In the genomic region with DNA sequence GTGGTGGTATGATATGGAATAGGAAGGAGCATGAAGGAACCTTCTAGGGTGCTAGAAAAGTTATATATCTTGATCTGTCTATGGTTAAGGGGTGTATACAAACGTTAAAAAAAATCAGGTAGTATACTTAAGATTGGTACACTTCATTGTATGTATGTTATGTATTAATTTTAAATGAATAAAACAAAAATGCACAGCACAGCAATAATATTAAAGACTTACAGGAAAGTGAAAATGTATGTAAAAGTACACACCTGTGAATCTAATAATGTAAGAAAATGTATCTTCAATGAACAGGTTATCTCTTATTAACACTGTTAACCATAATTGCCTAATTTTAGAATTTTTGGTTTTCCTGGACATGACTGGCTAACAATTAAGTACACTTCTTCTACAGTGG, we compare ENCODE assay signal across 3 cellular contexts.
A peak's percentile ranks its signal among the peaks of the same experiment; 100 is the strongest.
TF ChIP-seq lines count a peak whose summit lies in the region.

No MANE protein-coding gene starts in this region.

TF ChIP-seq in A549, 52 proteins besides CTCF, POLR2A, EP300 and RAD21:
- TF ChIP-seq, protein P1, sequence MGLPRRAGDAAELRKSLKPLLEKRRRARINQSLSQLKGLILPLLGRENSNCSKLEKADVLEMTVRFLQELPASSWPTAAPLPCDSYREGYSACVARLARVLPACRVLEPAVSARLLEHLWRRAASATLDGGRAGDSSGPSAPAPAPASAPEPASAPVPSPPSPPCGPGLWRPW (IDR thresholded peaks at IDR 0.05), result no peak
- peak; percentile 44 for TF ChIP-seq MAFK (IDR thresholded peaks at IDR 0.05; ENCODE audit: partially characterized antibody)
- TF ChIP-seq CHD4 (IDR thresholded peaks at IDR 0.05; ENCODE audit: borderline replicate concordance), result no peak

TF ChIP-seq in IMR-90, 13 proteins besides CTCF, POLR2A, EP300 and RAD21:
- peak; percentile 46; the same call in 1 of the 2 replicates for TF ChIP-seq MAFK (IDR thresholded peaks at IDR 0.05; ENCODE audit: low read depth, low read length)
- no peak for TF ChIP-seq RCOR1 (IDR thresholded peaks at IDR 0.05; ENCODE audit: insufficient replicate concordance, low read length)

TF ChIP-seq in K562, 482 proteins besides CTCF, POLR2A, EP300 and RAD21:
- TF ChIP-seq ZC3H4 (CRISPR knock-in tag; IDR thresholded peaks at IDR 0.05; ENCODE audit: borderline replicate concordance), result no peak
- TF ChIP-seq ZNF316 (IDR thresholded peaks at IDR 0.05), result peak; percentile 64
